ENCODE assay signal across 8 cellular contexts in the genomic region with DNA sequence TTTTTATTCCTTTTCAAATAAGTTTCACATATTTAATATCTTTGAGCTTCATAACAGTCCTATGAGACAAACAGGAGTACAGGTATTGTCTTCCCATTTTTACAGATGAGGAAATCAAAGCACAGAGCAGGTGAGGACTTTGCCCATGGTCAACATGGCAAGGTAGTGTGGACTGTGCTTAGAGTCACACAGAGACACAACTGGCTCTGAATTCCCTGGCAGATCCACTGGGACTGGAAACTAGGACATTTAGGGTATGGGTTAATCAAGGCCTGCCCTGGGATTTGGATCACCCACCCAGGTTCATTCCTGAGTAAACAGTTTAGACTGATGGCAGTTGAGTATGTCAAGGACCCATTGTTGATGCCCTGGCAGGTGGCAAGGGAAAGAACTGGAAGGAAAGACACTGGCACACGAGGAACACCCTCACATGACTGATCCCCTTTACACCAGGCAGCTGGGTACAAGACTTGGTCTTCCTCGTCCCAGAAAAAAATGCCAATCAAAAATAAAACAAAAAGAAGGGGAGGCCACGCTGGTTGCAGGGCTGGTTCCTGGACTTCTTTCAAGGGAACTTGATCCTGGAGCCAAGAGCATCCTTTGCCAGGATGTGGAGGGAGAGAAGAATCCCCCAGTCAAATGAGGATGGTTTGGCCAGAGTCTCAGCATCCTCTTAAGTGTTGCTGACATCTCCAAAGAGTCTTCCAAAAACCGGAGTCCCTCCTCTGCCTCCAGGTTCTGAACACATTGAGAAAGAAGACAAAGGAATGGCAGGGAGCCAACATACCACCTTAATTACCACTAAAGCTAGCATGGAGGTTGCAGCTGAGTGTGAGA. TPM values are rescaled to one million over a fixed set of nuclear protein-coding genes. Genes with fewer than 3 reads are reported as not detected.
DNase-seq lines count a peak whose midpoint lies in the region; ATAC-seq and TF ChIP-seq lines count a peak whose summit lies in the region.

No MANE protein-coding gene starts in this region.

- H3K27ac ChIP-seq in HUES48 (ENCODE audit: low read depth, low read length) (peak overlapping the region; percentile 93), adipose tissue (ENCODE audit: low read depth, low read length) (peak overlapping the region; percentile 56), spleen (peak overlapping the region in 6 of 8 donors; percentile 76 to 90 (median 80))

- ATAC-seq in GM21423 (IDR thresholded peaks at IDR 0.05; ENCODE audit: unreplicated experiment) = no peak

- H3K9ac ChIP-seq in HUES48 (ENCODE audit: low read depth, low read length) = no peak overlapping the region

- H3K9me3 ChIP-seq in HUES48 (ENCODE audit: control insufficient read depth, insufficient read depth, low read length) (no peaks in the 10 kb centered on the region), spleen (no peaks in the 10 kb centered on the region)

- no peak for TF ChIP-seq CTCF in spleen (IDR thresholded peaks at IDR 0.05 in 8 of 11, conservative IDR thresholded peaks at IDR 0.05 in 3 of 11)

- intact Hi-C loops in spleen (cut with DNase I; ENCODE audit: low total_unique reads) = no loop called here

- TF ChIP-seq POLR2A in spleen (IDR thresholded peaks at IDR 0.05) = no peak

- H3K4me3 ChIP-seq in HUES48 (ENCODE audit: low read depth, low read length) = 0 out of 2 replicates have a peak overlapping the region, but pooled peaks have one; percentile 21
- no peak overlapping the region for H3K4me3 ChIP-seq in spleen

- 33 to 57% (median 37%) methylated on average over 4 of the region's 4 CpGs for WGBS in adipose tissue, 3 donors
- 55 to 62% (median 62%) methylated on average over 4 of the region's 4 CpGs for WGBS in spleen, 5 donors

- peaks cover 66% of the 10 kb centered on the region for H3K4me1 ChIP-seq in HUES48 (ENCODE audit: control insufficient read depth, insufficient read depth, low read length)
- peaks cover 24 to 75% (median 65%) of the 10 kb centered on the region in 6 donors for H3K4me1 ChIP-seq in spleen

- H3K27me3 ChIP-seq in HUES48 (ENCODE audit: control insufficient read depth, insufficient read depth, low read length) (no peaks in the 10 kb centered on the region), spleen (replicated peaks in 1 of 7) (no peaks in the 10 kb centered on the region)

- H3K36me3 ChIP-seq in HUES48 (ENCODE audit: control insufficient read depth, insufficient read depth, low read length) (no peaks in the 10 kb centered on the region), spleen (peaks cover 0 to 6% (median 0%) of the 10 kb centered on the region in 6 donors)

- peak; percentile 33 to 34 for DNase-seq in hippocampal formation (lab: John Stamatoyannopoulos, UW)
- no peak for DNase-seq in spleen
- no peak for DNase-seq in AG08395 (ENCODE audit: low spot score)
- no peak for DNase-seq in SW 1271 (lab: John Stamatoyannopoulos, UW)
- no peak for DNase-seq in DMS53 treated with DMSO at 0.1 percent for 48 hours (lab: John Stamatoyannopoulos, UW; ENCODE audit: unreplicated experiment)

RNA-seq across cellular contexts. Expression of gene CHD9, which starts 34.9 kb away (rescaled TPM):
- polyA plus RNA-seq in adipose tissue (10 to 100 TPM; 11.7 to 20.1 (median 15.4) TPM), spleen (10 to 100 TPM; 16.7 to 19.0 (median 17.6) TPM)
- total RNA-seq in spleen = 10 to 100 TPM; 63.4 to 93.3 (median 77.6) TPM

RNA-seq across cellular contexts. Expression of gene CHD9NB, which starts 37.0 kb away (rescaled TPM):
- polyA plus RNA-seq in adipose tissue = 1 to 10 TPM in 2 of 3 donors, under 1 TPM in 1; 0.45 to 4.3 (median 1.2) TPM
- under 1 TPM in 1 of 7 donors, not detected in 6; 0.27 TPM for total RNA-seq in spleen
- polyA plus RNA-seq in spleen = under 1 TPM in 1 of 3 donors, not detected in 2; 0.10 TPM

Comparison
In these comparisons a context has a peak if more than half of its experiments do, and no peak if none do; other contexts are left out.
1. DNase-seq: peak in hippocampal formation (2 of 2); none in spleen (single experiment), AG08395 (single experiment), SW 1271 (0 of 2) and DMS53 treated with DMSO at 0.1 percent for 48 hours (single experiment).
2. Peak in every context shown above with its lines, with median percentiles within 50 percentile points of each other: H3K27ac ChIP-seq.